Comparison of ENCODE assay signal across 2 cellular contexts in the genomic region with DNA sequence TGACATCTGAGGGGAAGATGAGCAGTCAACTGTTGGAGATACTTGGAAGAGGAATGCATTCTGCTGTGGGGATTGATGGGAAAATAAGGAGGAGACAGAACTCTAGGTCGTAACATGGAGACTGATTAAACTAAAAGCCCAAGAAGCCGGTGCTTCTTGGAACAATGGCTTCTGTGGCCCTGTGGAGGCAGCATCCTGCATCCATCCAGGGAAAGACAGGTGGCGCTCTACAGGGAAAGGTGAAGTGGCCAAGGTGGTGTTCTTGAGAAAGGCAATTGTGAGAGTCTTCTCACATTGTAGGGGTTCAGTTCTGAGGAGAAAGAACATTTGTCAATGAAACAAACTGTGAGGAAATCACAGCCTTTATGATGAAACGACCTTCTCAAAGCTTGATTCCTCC.
A peak's percentile ranks its signal among the peaks of the same experiment; 100 is the strongest.
TF ChIP-seq lines count a peak whose summit lies in the region.

No MANE protein-coding gene starts in this region.

TF ChIP-seq in HepG2, 621 proteins besides CTCF, POLR2A, EP300 and RAD21:
- TF ChIP-seq MATR3 (CRISPR knock-in tag; IDR thresholded peaks at IDR 0.05), result no peak
- peak; percentile 28; the same call in 1 of the 2 replicates for TF ChIP-seq STAG1 (CRISPR knock-in tag; IDR thresholded peaks at IDR 0.05)
- no peak for TF ChIP-seq ZNF431 (CRISPR knock-in tag; IDR thresholded peaks at IDR 0.05; ENCODE audit: borderline replicate concordance, low read depth)
TF ChIP-seq in HepG2: peak in this region for 1.

TF ChIP-seq in H1, 55 proteins besides CTCF, POLR2A, EP300 and RAD21:
- TF ChIP-seq CBX8 (IDR thresholded peaks at IDR 0.05; ENCODE audit: borderline replicate concordance, low read depth, low read length) (no peak), JUN (IDR thresholded peaks at IDR 0.05; ENCODE audit: low read depth, low read length) (no peak), YY1 (IDR thresholded peaks at IDR 0.05; ENCODE audit: low read depth, low read length) (peak; percentile 83; the same call in 1 of the 2 replicates), CHD1 (IDR thresholded peaks at IDR 0.05; ENCODE audit: low read depth, low read length) (no peak), RFX5 (IDR thresholded peaks at IDR 0.05; ENCODE audit: borderline replicate concordance, low read depth, low read length) (no peak)
